15 cellular contexts compared by ENCODE assay signal in the genomic region with DNA sequence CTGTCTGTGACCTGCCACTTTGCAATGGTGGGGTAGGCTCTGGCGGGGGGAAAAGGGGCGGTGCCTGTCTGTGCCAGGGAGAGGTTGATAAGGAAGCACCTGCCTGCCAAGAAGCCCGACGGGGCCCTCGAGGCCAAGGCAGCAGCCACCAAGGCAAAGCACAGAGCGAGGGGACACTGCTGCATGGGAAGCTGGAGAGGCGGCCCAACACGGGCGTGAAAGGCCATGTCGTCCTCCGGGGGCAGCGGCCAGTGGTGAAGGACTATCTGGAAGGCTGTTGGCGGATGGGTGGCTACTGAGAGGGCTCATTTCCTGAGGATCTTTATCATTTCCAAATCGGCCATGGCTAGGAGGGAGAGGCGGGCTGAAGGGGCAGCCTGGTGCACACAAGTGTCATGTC.
DNase-seq lines count a peak whose midpoint lies in the region; ATAC-seq and TF ChIP-seq lines count a peak whose summit lies in the region.
"Had no signal": no experiment of that assay in that cellular context is flagged by ENCODE, and none has a peak within 500 bp of the region (broad histone marks: within the 10 kb centered on the region; RNA-seq: fewer than 3 reads in every experiment).

No MANE protein-coding gene starts in this region.

- H3K27me3 Mint-ChIP-seq in T-cell (no peaks in the 10 kb centered on the region), endodermal cell (ENCODE audit: insufficient read depth) (no peaks in the 10 kb centered on the region)
- H3K27me3 Mint-ChIP-seq in stimulated activated naive B cell treated with anti-CD40 and anti-IgM and Interleukin-4, amounts not matched to agents 10 μg/mL and 1 μg/mL and 100 μg/mL, for 72 hours = no peaks in the 10 kb centered on the region

- H3K4me3 Mint-ChIP-seq in T-cell (no peak overlapping the region), endodermal cell (no peak overlapping the region)
- H3K4me3 Mint-ChIP-seq in stimulated activated naive B cell treated with anti-CD40 and anti-IgM and Interleukin-4, amounts not matched to agents 10 μg/mL and 1 μg/mL and 100 μg/mL, for 72 hours = no peak overlapping the region

- H3K4me1 ChIP-seq in left ventricle myocardium inferior (peaks cover 43% of the 10 kb centered on the region), endodermal cell (ENCODE audit: control insufficient read depth, insufficient read depth, low read length) (peaks cover 17% of the 10 kb centered on the region)
- H3K4me1 ChIP-seq: SJCRH30 had no signal

- H3K27ac Mint-ChIP-seq in T-cell = peak overlapping the region; percentile 46 to 66
- no peak overlapping the region for H3K27ac Mint-ChIP-seq in endodermal cell
- peak overlapping the region; percentile 59 for H3K27ac Mint-ChIP-seq in stimulated activated naive B cell treated with anti-CD40 and anti-IgM and Interleukin-4, amounts not matched to agents 10 μg/mL and 1 μg/mL and 100 μg/mL, for 72 hours

- H3K9me3 ChIP-seq in left ventricle myocardium inferior (replicated peaks) = no peaks in the 10 kb centered on the region
- no peaks in the 10 kb centered on the region for H3K9me3 ChIP-seq in endodermal cell (ENCODE audit: control insufficient read depth, low read length)
- H3K9me3 ChIP-seq: Caco-2, SJCRH30 had no signal

- 93 to 97% methylated on average over 7 to 15 of the region's 15 CpGs for WGBS in endodermal cell (ENCODE audit: insufficient coverage in 1 of 2, insufficient read length in 1 of 2), 2 experiments

- no peak overlapping the region for H3K4me3 ChIP-seq in left ventricle myocardium inferior
- no peak overlapping the region for H3K4me3 ChIP-seq in endodermal cell (ENCODE audit: low read length)
- H3K4me3 ChIP-seq: SJCRH30 had no signal

- TF ChIP-seq CTCF in left ventricle myocardium inferior (IDR thresholded peaks at IDR 0.05; ENCODE audit: borderline replicate concordance) (no peak), endodermal cell (conservative IDR thresholded peaks at IDR 0.05) (peak; percentile 35)

- no peak for ATAC-seq in Right ventricle myocardium inferior
- no peak for ATAC-seq in T-cell (replicated peaks in 1 of 4)
- ATAC-seq in stimulated activated naive B cell treated with anti-CD40 and anti-IgM and Interleukin-4, amounts not matched to agents 10 μg/mL and 1 μg/mL and 100 μg/mL, for 72 hours (replicated peaks) = no peak
- ATAC-seq in HG03565 (IDR thresholded peaks at IDR 0.05; ENCODE audit: unreplicated experiment) = no peak
- ATAC-seq in GM21825 (IDR thresholded peaks at IDR 0.05; ENCODE audit: unreplicated experiment) = no peak
- ATAC-seq: HCT116 had no signal

- H3K27ac ChIP-seq in left ventricle myocardium inferior (replicated peaks) (no peak overlapping the region), endodermal cell (ENCODE audit: low read depth, low read length) (no peak overlapping the region)
- H3K27ac ChIP-seq: SJCRH30 had no signal

- H3K4me1 Mint-ChIP-seq in T-cell = peaks cover 0 to 12% (median 10%) of the 10 kb centered on the region in 3 donors
- peaks cover 33% of the 10 kb centered on the region for H3K4me1 Mint-ChIP-seq in endodermal cell
- H3K4me1 Mint-ChIP-seq in stimulated activated naive B cell treated with anti-CD40 and anti-IgM and Interleukin-4, amounts not matched to agents 10 μg/mL and 1 μg/mL and 100 μg/mL, for 72 hours = peaks cover 0 to 5% of the 10 kb centered on the region in 2 donors

- H3K9me3 Mint-ChIP-seq in T-cell (no peaks in the 10 kb centered on the region), endodermal cell (no peaks in the 10 kb centered on the region)
- H3K9me3 Mint-ChIP-seq in stimulated activated naive B cell treated with anti-CD40 and anti-IgM and Interleukin-4, amounts not matched to agents 10 μg/mL and 1 μg/mL and 100 μg/mL, for 72 hours = no peaks in the 10 kb centered on the region

- DNase-seq in Right ventricle myocardium inferior (ENCODE audit: missing footprints) (peak; percentile 68), left ventricle myocardium inferior (no peak), T-cell (no peak), endodermal cell (no peak)
- DNase-seq in stimulated activated naive B cell treated with anti-CD40 and anti-IgM and Interleukin-4, amounts not matched to agents 10 μg/mL and 1 μg/mL and 100 μg/mL, for 72 hours = no peak
- DNase-seq: Caco-2, DMS53, NCI-H1436, NCI-H2081, NCI-H524, RPMI8226, SJCRH30 had no signal

- H3K36me3 ChIP-seq in left ventricle myocardium inferior (peaks cover 42% of the 10 kb centered on the region), endodermal cell (ENCODE audit: control insufficient read depth, insufficient read depth, low read length) (no peaks in the 10 kb centered on the region)
- H3K36me3 ChIP-seq: SJCRH30 had no signal

- H3K36me3 Mint-ChIP-seq in T-cell = peaks cover 33% of the 10 kb centered on the region
- no peaks in the 10 kb centered on the region for H3K36me3 Mint-ChIP-seq in endodermal cell (ENCODE audit: low read depth)
- H3K36me3 Mint-ChIP-seq in stimulated activated naive B cell treated with anti-CD40 and anti-IgM and Interleukin-4, amounts not matched to agents 10 μg/mL and 1 μg/mL and 100 μg/mL, for 72 hours = peaks cover 2 to 18% of the 10 kb centered on the region in 2 donors

- CTCF ChIA-PET in T-cell (lab: Charles Lee) = interaction anchor here in 1 of 2 donors (0.5 kb wide), 1 partner anchor 285 kb away, joined by 3 read pairs; no protein-coding TSS in a partner anchor

- no peaks in the 10 kb centered on the region for H3K27me3 ChIP-seq in left ventricle myocardium inferior (ENCODE audit: low read depth)
- no peaks in the 10 kb centered on the region for H3K27me3 ChIP-seq in endodermal cell (ENCODE audit: control insufficient read depth, insufficient read depth, low read length, poor library complexity, severe bottlenecking)
- H3K27me3 ChIP-seq: SJCRH30 had no signal

- POLR2A ChIA-PET in T-cell (lab: Charles Lee) = no interaction called here

- intact Hi-C loops in Right ventricle myocardium inferior (cut with DNase I) = no loop called here
- intact Hi-C loops in left ventricle myocardium inferior (cut with micrococcal nuclease) = loop anchor here (10.0 kb wide), 1 partner anchor 134 kb away; no protein-coding TSS in a partner anchor

- H3K9ac ChIP-seq in endodermal cell (ENCODE audit: extremely low read depth, low read length, poor library complexity, severe bottlenecking) = no peak overlapping the region
